In genomic region chr3:88141458-88142083, GRCh38 we compare ENCODE assay signal across 12 cellular contexts. TPM values are rescaled to one million over a fixed set of nuclear protein-coding genes. Genes with fewer than 3 reads are reported as not detected.
DNase-seq lines count a peak whose midpoint lies in the region; ATAC-seq lines count a peak whose summit lies in the region.
"Had no signal": no experiment of that assay in that cellular context is flagged by ENCODE, and none has a peak within 500 bp of the region (broad histone marks: within the 10 kb centered on the region; RNA-seq: fewer than 3 reads in every experiment).

No MANE protein-coding gene starts in this region.

- H3K27me3 Mint-ChIP-seq in T-helper 2 cell treated with Interferon-gamma antibody and Interleukin-4, amounts not matched to agents 5 μg/mL and 100 μg/mL, for 36 hours (ENCODE audit: low read depth), result no peaks in the 10 kb centered on the region
- H3K27me3 Mint-ChIP-seq: activated naive CD8-positive, alpha-beta T cell treated with anti-CD3 and anti-CD28 coated beads, Interleukin-2, amount 10 ng/mL, durations not matched to agents 7 days and 5 days had no signal

- peaks cover 20% of the 10 kb centered on the region for H3K4me1 ChIP-seq in HUES48 (ENCODE audit: control insufficient read depth, insufficient read depth, low read length)
- H3K4me1 ChIP-seq: right lobe of liver had no signal

- H3K36me3 Mint-ChIP-seq in T-helper 2 cell treated with Interferon-gamma antibody and Interleukin-4, amounts not matched to agents 5 μg/mL and 100 μg/mL, for 36 hours (ENCODE audit: low read depth), result peaks cover 32% of the 10 kb centered on the region

- H3K4me3 ChIP-seq in HUES48 (ENCODE audit: low read depth, low read length), result no peak overlapping the region
- H3K4me3 ChIP-seq: right lobe of liver had no signal

- H3K4me1 Mint-ChIP-seq in T-helper 2 cell treated with Interferon-gamma antibody and Interleukin-4, amounts not matched to agents 5 μg/mL and 100 μg/mL, for 36 hours (ENCODE audit: low read depth), result peaks cover 8% of the 10 kb centered on the region

- no peaks in the 10 kb centered on the region for H3K27me3 ChIP-seq in HUES48 (ENCODE audit: control insufficient read depth, insufficient read depth, low read length)
- H3K27me3 ChIP-seq: right lobe of liver had no signal

- no peaks in the 10 kb centered on the region for H3K9me3 ChIP-seq in HUES48 (ENCODE audit: control insufficient read depth, insufficient read depth, low read length)
- H3K9me3 ChIP-seq: right lobe of liver had no signal

- peak; percentile 32 for ATAC-seq in GM19452 (IDR thresholded peaks at IDR 0.05; ENCODE audit: unreplicated experiment)
- peak; percentile 52 for ATAC-seq in esophagus mucosa
- ATAC-seq in HG03521 (IDR thresholded peaks at IDR 0.05; ENCODE audit: unreplicated experiment), result no peak
- ATAC-seq: right lobe of liver had no signal

- no peak overlapping the region for H3K9ac ChIP-seq in HUES48 (ENCODE audit: low read depth, low read length)

- DNase-seq in A172 (ENCODE audit: low spot score) (peak; percentile 25), NCI-H1930 (lab: John Stamatoyannopoulos, UW) (no peak), NCI-H128 (lab: John Stamatoyannopoulos, UW; ENCODE audit: unreplicated experiment) (no peak)
- DNase-seq in T-helper 2 cell treated with Interferon-gamma antibody and Interleukin-4, amounts not matched to agents 5 μg/mL and 100 μg/mL, for 36 hours (ENCODE audit: low spot score), result no peak
- DNase-seq: 8988T; activated naive CD8-positive, alpha-beta T cell treated with anti-CD3 and anti-CD28 coated beads, Interleukin-2, amount 10 ng/mL, durations not matched to agents 7 days and 5 days; NCI-H187; right lobe of liver had no signal

- H3K36me3 ChIP-seq in HUES48 (ENCODE audit: control insufficient read depth, insufficient read depth, low read length), result peaks cover 43% of the 10 kb centered on the region

- peak overlapping the region; percentile 69 for H3K27ac ChIP-seq in HUES48 (ENCODE audit: low read depth, low read length)
- H3K27ac ChIP-seq: right lobe of liver had no signal

- no peaks in the 10 kb centered on the region for H3K9me3 Mint-ChIP-seq in T-helper 2 cell treated with Interferon-gamma antibody and Interleukin-4, amounts not matched to agents 5 μg/mL and 100 μg/mL, for 36 hours
- H3K9me3 Mint-ChIP-seq: activated naive CD8-positive, alpha-beta T cell treated with anti-CD3 and anti-CD28 coated beads, Interleukin-2, amount 10 ng/mL, durations not matched to agents 7 days and 5 days had no signal

- H3K4me3 Mint-ChIP-seq in T-helper 2 cell treated with Interferon-gamma antibody and Interleukin-4, amounts not matched to agents 5 μg/mL and 100 μg/mL, for 36 hours, result no peak overlapping the region
- H3K4me3 Mint-ChIP-seq: activated naive CD8-positive, alpha-beta T cell treated with anti-CD3 and anti-CD28 coated beads, Interleukin-2, amount 10 ng/mL, durations not matched to agents 7 days and 5 days had no signal

- no peak overlapping the region for H3K27ac Mint-ChIP-seq in T-helper 2 cell treated with Interferon-gamma antibody and Interleukin-4, amounts not matched to agents 5 μg/mL and 100 μg/mL, for 36 hours
- H3K27ac Mint-ChIP-seq: activated naive CD8-positive, alpha-beta T cell treated with anti-CD3 and anti-CD28 coated beads, Interleukin-2, amount 10 ng/mL, durations not matched to agents 7 days and 5 days had no signal

RNA-seq across cellular contexts. Expression of gene C3orf38, which starts 8.2 kb away (rescaled TPM):
- total RNA-seq in A172 (2014; rRNA removed; shearing (Covaris generic)), result 35.8 and 41.1 TPM in 2 replicates
- total RNA-seq in esophagus mucosa, result 15.1 TPM
